Comparison of ENCODE assay signal across 8 cellular contexts in the genomic region with DNA sequence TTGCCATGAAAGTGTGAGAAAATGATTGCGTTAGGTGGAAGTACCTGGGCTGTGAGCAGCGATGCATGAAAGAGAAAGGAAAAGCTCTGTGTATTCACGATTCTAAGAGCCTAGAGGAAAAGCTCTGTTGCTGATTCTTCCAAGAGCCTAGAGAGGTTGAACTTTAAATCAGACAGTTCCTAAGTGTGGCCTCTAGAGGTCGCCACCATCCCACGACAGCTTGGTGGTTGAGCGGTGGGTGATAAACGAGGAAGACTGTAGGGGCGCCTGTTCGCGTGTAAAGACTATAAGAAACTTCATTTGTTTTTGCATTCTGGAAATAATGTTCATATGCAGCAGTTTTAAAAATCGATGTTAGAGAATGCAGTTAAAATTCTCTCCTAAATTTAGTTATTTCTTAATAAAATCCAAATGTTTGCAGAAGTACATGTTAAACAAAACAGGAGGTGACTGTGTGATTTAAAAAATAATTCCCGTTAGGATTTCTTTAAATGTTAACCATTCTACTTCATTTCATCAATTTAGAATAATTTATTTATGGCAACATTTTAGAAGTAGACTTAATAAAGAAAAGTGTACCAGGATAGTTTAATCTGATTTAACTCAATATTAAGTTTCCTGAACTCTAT.
DNase-seq lines count a peak whose midpoint lies in the region; ATAC-seq and TF ChIP-seq lines count a peak whose summit lies in the region.

No MANE protein-coding gene starts in this region.

- H3K27me3 ChIP-seq in BJ (ENCODE audit: control insufficient read depth, insufficient read depth, low read length) (peaks cover 2% of the 10 kb centered on the region; the same call in 1 of the 2 replicates), adrenal gland (peaks cover 4% of the 10 kb centered on the region)

- DNase-seq in BJ (ENCODE audit: low read depth) (no peak), LHCN-M2 (ENCODE audit: low read depth) (peak; percentile 24), RPMI8226 (peak; percentile 45), adrenal gland (peak in 1 of 7 donors; percentile 33), left kidney (ENCODE audit: low read depth, low spot score) (peak; percentile 69), GDM1 (lab: John Stamatoyannopoulos, UW) (no peak)

- intact Hi-C loops in adrenal gland (cut with DNase I): no loop called here

- 24 to 31% (median 28%) methylated on average over 12 of the region's 12 CpGs for WGBS in adrenal gland, 4 donors

- peaks cover 0 to 7% (median 0%) of the 10 kb centered on the region in 3 donors for H3K9me3 ChIP-seq in adrenal gland (replicated peaks in 1 of 3)

- H3K36me3 ChIP-seq in BJ (ENCODE audit: control insufficient read depth, insufficient read depth, low read length): no peaks in the 10 kb centered on the region
- no peaks in the 10 kb centered on the region for H3K36me3 ChIP-seq in adrenal gland (replicated peaks in 1 of 2)

- ATAC-seq in GM18861 (IDR thresholded peaks at IDR 0.05; ENCODE audit: unreplicated experiment): peak; percentile 55
- ATAC-seq in HG03520 (IDR thresholded peaks at IDR 0.05; ENCODE audit: unreplicated experiment): no peak

- TF ChIP-seq CTCF in BJ (IDR thresholded peaks at IDR 0.05; ENCODE audit: insufficient read depth, low read depth, low read length) (peak; percentile 54), adrenal gland (IDR thresholded peaks at IDR 0.05) (peak; percentile 19 to 51 (median 42))

- H3K4me1 ChIP-seq in adrenal gland (replicated peaks in 1 of 2): no peaks in the 10 kb centered on the region

- POLR2A ChIA-PET in BJ (lab: Charles Lee): no interaction called here

- no peak for TF ChIP-seq POLR2A in adrenal gland (IDR thresholded peaks at IDR 0.05)

- H3K4me3 ChIP-seq in BJ (ENCODE audit: low read depth, low read length) (no peak overlapping the region), adrenal gland (no peak overlapping the region)

- CTCF ChIA-PET in BJ (lab: Yijun Ruan, JAX): interaction anchor here (0.7 to 1.6 kb wide), 3 partner anchors 8 to 55 kb away, joined by 4 read pairs; no protein-coding TSS in a partner anchor

- no peak overlapping the region for H3K27ac ChIP-seq in adrenal gland

Comparison
In these comparisons a context has a peak if more than half of its experiments do, and no peak if none do; other contexts are left out.
1. DNase-seq: peak in LHCN-M2 (single experiment), RPMI8226 (single experiment) and left kidney (single experiment); none in BJ (single experiment) and GDM1 (single experiment).